ENCODE assay signal across 8 cellular contexts in genomic region chr16:50323335-50324011, GRCh38. TPM values are rescaled to one million over a fixed set of nuclear protein-coding genes. Genes with fewer than 3 reads are reported as not detected.
DNase-seq lines count a peak whose midpoint lies in the region; ATAC-seq and TF ChIP-seq lines count a peak whose summit lies in the region.

No MANE protein-coding gene starts in this region.

- H3K4me3 ChIP-seq in NB4 (ENCODE audit: low read depth, low read length), result no peak overlapping the region
- no peak overlapping the region for H3K4me3 ChIP-seq in adrenal gland

- no peaks in the 10 kb centered on the region for H3K9me3 ChIP-seq in adrenal gland (replicated peaks in 1 of 3)

- intact Hi-C loops in adrenal gland (cut with DNase I), result no loop called here

- TF ChIP-seq CTCF in NB4 (IDR thresholded peaks at IDR 0.05; ENCODE audit: low read depth, low read length) (peak; percentile 29), adrenal gland (IDR thresholded peaks at IDR 0.05) (peak in 2 of 6 experiments; percentile 14 to 17)

- H3K27me3 ChIP-seq in adrenal gland, result no peaks in the 10 kb centered on the region

- WGBS in adrenal gland, 4 donors, result 37 to 49% (median 47%) methylated on average over 11 of the region's 11 CpGs

- TF ChIP-seq POLR2A in NB4 (IDR thresholded peaks at IDR 0.05; ENCODE audit: extremely low read depth, insufficient read length) (no peak), adrenal gland (IDR thresholded peaks at IDR 0.05) (no peak)

- H3K4me1 ChIP-seq in adrenal gland (replicated peaks in 1 of 2), result no peaks in the 10 kb centered on the region

- DNase-seq in GM03348 (ENCODE audit: low spot score) (peak; percentile 44), NB4 (ENCODE audit: low read depth) (peak; percentile 59), adrenal gland (peak in 4 of 7 donors; percentile 57 to 79 (median 64)), midbrain (lab: John Stamatoyannopoulos, UW) (peak; percentile 20), putamen (ENCODE audit: low spot score) (no peak), amniotic stem cell (lab: John Stamatoyannopoulos, UW) (no peak)

- H3K36me3 ChIP-seq in adrenal gland (replicated peaks in 1 of 2), result peaks cover 0 to 53% of the 10 kb centered on the region in 2 donors

- no peak for ATAC-seq in HG03159 (IDR thresholded peaks at IDR 0.05; ENCODE audit: unreplicated experiment)
- no peak for ATAC-seq in HG03175 (IDR thresholded peaks at IDR 0.05; ENCODE audit: unreplicated experiment)

- H3K27ac ChIP-seq in adrenal gland, result peak overlapping the region in 2 of 5 donors; percentile 3 to 54

RNA-seq across cellular contexts. Expression of gene BRD7, which starts 45.3 kb away (rescaled TPM):
- total RNA-seq in adrenal gland, result 100 to 1,000 TPM in 1 of 8 donors, 10 to 100 TPM in 7; 37.2 to 117 (median 58.7) TPM
- polyA plus RNA-seq in adrenal gland, result 10 to 100 TPM; 41.8 to 85.5 (median 47.9) TPM

RNA-seq across cellular contexts. Expression of gene ADCY7, which starts 57.1 kb away (rescaled TPM):
- total RNA-seq in adrenal gland, result 10 to 100 TPM in 7 of 8 donors, 1 to 10 TPM in 1; 9.8 to 44.4 (median 24.1) TPM
- 10 to 100 TPM in 1 of 3 donors, 1 to 10 TPM in 2; 2.8 to 14.6 (median 3.0) TPM for polyA plus RNA-seq in adrenal gland

Comparison
In these comparisons a context has a peak if more than half of its experiments do, and no peak if none do; other contexts are left out.
1. DNase-seq: peak in GM03348 (single experiment), NB4 (single experiment), adrenal gland (4 of 7) and midbrain (single experiment); none in putamen (single experiment) and amniotic stem cell (single experiment).